9 cellular contexts compared by ENCODE assay signal in the genomic region with DNA sequence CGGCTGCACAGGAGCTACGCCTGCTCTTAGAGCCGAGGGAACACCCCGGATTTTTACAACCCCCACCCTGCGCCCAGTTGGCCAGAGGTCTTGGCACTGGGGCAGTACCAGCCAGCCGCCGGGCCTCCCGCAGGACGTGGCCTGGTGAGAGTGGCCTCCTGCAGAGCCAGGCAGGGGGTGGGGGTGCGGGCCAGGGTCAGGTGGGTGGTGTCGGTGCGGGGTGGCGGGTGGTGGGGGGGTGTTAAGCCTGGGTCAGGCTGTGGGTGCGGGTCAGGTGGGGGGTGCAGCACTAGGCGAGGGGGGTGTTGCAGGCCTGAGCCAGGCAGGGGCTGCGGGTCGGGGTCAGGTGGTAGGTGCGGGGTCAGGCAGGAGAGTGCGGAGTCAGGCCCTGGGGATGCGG. TPM values are rescaled to one million over a fixed set of nuclear protein-coding genes. Genes with fewer than 3 reads are reported as not detected.
A peak's percentile ranks its signal among the peaks of the same experiment; 100 is the strongest.
DNase-seq lines count a peak whose midpoint lies in the region; TF ChIP-seq lines count a peak whose summit lies in the region.
"Had no signal": no experiment of that assay in that cellular context is flagged by ENCODE, and none has a peak within 500 bp of the region (broad histone marks: within the 10 kb centered on the region; RNA-seq: fewer than 3 reads in every experiment).

No MANE protein-coding gene starts in this region.

- CTCF ChIA-PET in activated naive CD4-positive, alpha-beta T cell treated with anti-CD3 and anti-CD28 coated beads for 36 hours (lab: Charles Lee): no interaction called here

- in situ Hi-C loops in KBM-7 (cut with MboI; ENCODE audit: low pct_unique_long_range_greater_than_20kb, low sequenced_read_pairs): no loop called here

- no peak overlapping the region for H2AK5ac ChIP-seq in mesendoderm (ENCODE audit: low read length)

- no peak overlapping the region for H4K8ac ChIP-seq in mesendoderm (ENCODE audit: low read depth, low read length)

- peaks cover 2% of the 10 kb centered on the region for H3K36me3 Mint-ChIP-seq in activated naive CD4-positive, alpha-beta T cell treated with anti-CD3 and anti-CD28 coated beads for 36 hours (ENCODE audit: low read depth)
- H3K36me3 Mint-ChIP-seq in chondrocyte (ENCODE audit: low read depth): peaks cover 11% of the 10 kb centered on the region

- WGBS in mesendoderm (ENCODE audit: extremely low coverage, insufficient coverage, low lambda C conversion rate): no CpG with 5 or more reads among the region's 20 CpGs

- no peaks in the 10 kb centered on the region for H3K27me3 Mint-ChIP-seq in activated naive CD4-positive, alpha-beta T cell treated with anti-CD3 and anti-CD28 coated beads for 36 hours (ENCODE audit: low read depth)
- H3K27me3 Mint-ChIP-seq in chondrocyte (ENCODE audit: low read depth): no peaks in the 10 kb centered on the region

- peak overlapping the region; percentile 71 for H3K4me3 Mint-ChIP-seq in activated naive CD4-positive, alpha-beta T cell treated with anti-CD3 and anti-CD28 coated beads for 36 hours
- H3K4me3 Mint-ChIP-seq in chondrocyte (ENCODE audit: unreplicated experiment): peak overlapping the region; percentile 63

- H3K23ac ChIP-seq in mesendoderm (ENCODE audit: low read length): no peak overlapping the region

- no peak overlapping the region for H3K4me3 ChIP-seq in mesendoderm (ENCODE audit: low read length)
- peak overlapping the region; percentile 90 to 93 for H3K4me3 ChIP-seq in uterus

- H3K56ac ChIP-seq in mesendoderm (ENCODE audit: low read length): peak overlapping the region; percentile 70

- H2BK15ac ChIP-seq in mesendoderm (replicated peaks; ENCODE audit: low read depth): no peak overlapping the region

- no peak overlapping the region for H3K4me2 ChIP-seq in mesendoderm (ENCODE audit: low read length)

- no peak overlapping the region for H3K18ac ChIP-seq in mesendoderm (ENCODE audit: low read length)

- no peaks in the 10 kb centered on the region for H3K36me3 ChIP-seq in mesendoderm (ENCODE audit: control insufficient read depth, insufficient read depth, low read length)
- H3K36me3 ChIP-seq in uterus: no peaks in the 10 kb centered on the region

- H3K4me1 Mint-ChIP-seq in activated naive CD4-positive, alpha-beta T cell treated with anti-CD3 and anti-CD28 coated beads for 36 hours (ENCODE audit: low read depth): peaks cover 10% of the 10 kb centered on the region
- peaks cover 14% of the 10 kb centered on the region for H3K4me1 Mint-ChIP-seq in chondrocyte (ENCODE audit: low read depth)

- H4K5ac ChIP-seq in mesendoderm (ENCODE audit: low read length): no peak overlapping the region

- H2BK120ac ChIP-seq in mesendoderm (ENCODE audit: low read depth, low read length): no peak overlapping the region

- H3K9me3 Mint-ChIP-seq in activated naive CD4-positive, alpha-beta T cell treated with anti-CD3 and anti-CD28 coated beads for 36 hours: no peaks in the 10 kb centered on the region
- H3K9me3 Mint-ChIP-seq in chondrocyte (ENCODE audit: low read depth): no peaks in the 10 kb centered on the region

- H3K4me1 ChIP-seq in mesendoderm (ENCODE audit: control insufficient read depth, low read depth, low read length) (no peaks in the 10 kb centered on the region), uterus (no peaks in the 10 kb centered on the region)

- TF ChIP-seq CTCF in chondrocyte (IDR thresholded peaks at IDR 0.05): no peak
- TF ChIP-seq CTCF in uterus (IDR thresholded peaks at IDR 0.05): no peak

- H3K9me3 ChIP-seq in uterus: no peaks in the 10 kb centered on the region

- H3K27me3 ChIP-seq in mesendoderm (ENCODE audit: insufficient read depth, low read length, poor library complexity) (no peaks in the 10 kb centered on the region), uterus (no peaks in the 10 kb centered on the region)

- H3K27ac ChIP-seq in mesendoderm (ENCODE audit: low read depth, low read length) (no peak overlapping the region), uterus (peak overlapping the region in 1 of 2 donors; percentile 91)

- TF ChIP-seq POLR2A in uterus (IDR thresholded peaks at IDR 0.05): no peak

- peaks cover 2% of the 10 kb centered on the region for H3K79me2 ChIP-seq in mesendoderm (ENCODE audit: control insufficient read depth, insufficient read depth, low read length)

- H3K4ac ChIP-seq in mesendoderm (ENCODE audit: low read depth, low read length): no peak overlapping the region

- H3K27ac Mint-ChIP-seq in activated naive CD4-positive, alpha-beta T cell treated with anti-CD3 and anti-CD28 coated beads for 36 hours: no peak overlapping the region
- peak overlapping the region; percentile 69 for H3K27ac Mint-ChIP-seq in chondrocyte (ENCODE audit: unreplicated experiment)

- DNase-seq in activated naive CD4-positive, alpha-beta T cell treated with anti-CD3 and anti-CD28 coated beads for 36 hours: no peak
- no peak for DNase-seq in activated naive CD4-positive, alpha-beta T cell (lab: John Stamatoyannopoulos, UW)
- DNase-seq in chondrocyte (ENCODE audit: low spot score) (no peak), mesendoderm (no peak), uterus (peak in 1 of 2 donors; percentile 31), KBM-7 (no peak), DMS 273 treated with DMSO at 0.1 percent for 48 hours (lab: John Stamatoyannopoulos, UW) (no peak), NCI-H1436 treated with DMSO at 0.1 percent for 48 hours (lab: John Stamatoyannopoulos, UW) (no peak)

- no peak overlapping the region for H3K9ac ChIP-seq in mesendoderm (ENCODE audit: low read length)

- intact Hi-C loops in activated naive CD4-positive, alpha-beta T cell treated with anti-CD3 and anti-CD28 coated beads for 36 hours (cut with micrococcal nuclease): loop anchor here (5.0 kb wide), 1 partner anchor 45 kb away; no protein-coding TSS in a partner anchor
- intact Hi-C loops in uterus (cut with DNase I; ENCODE audit: low total_unique reads): no loop called here

- peaks cover 1% of the 10 kb centered on the region for H3K79me1 ChIP-seq in mesendoderm (ENCODE audit: low read length)

- no peak overlapping the region for H2BK5ac ChIP-seq in mesendoderm (ENCODE audit: low read length)

RNA-seq across cellular contexts. Expression of a gene that starts 0.6 kb away (rescaled TPM):
- total RNA-seq in activated naive CD4-positive, alpha-beta T cell treated with anti-CD3 and anti-CD28 coated beads for 36 hours: 10 to 100 TPM; 45.8 to 48.7 TPM
- total RNA-seq in chondrocyte (57.6 to 67.8 TPM (median 58.9 TPM) in 3 replicates), uterus (10 to 100 TPM; 28.2 to 48.8 (median 45.1) TPM)
- polyA plus RNA-seq in mesendoderm (2013, experiment 1 of 2): 77.7 TPM
- polyA plus RNA-seq in mesendoderm (2013, experiment 2 of 2): 78.6 TPM

RNA-seq across cellular contexts. Expression of a gene that starts 6.6 kb away (rescaled TPM):
- total RNA-seq in activated naive CD4-positive, alpha-beta T cell treated with anti-CD3 and anti-CD28 coated beads for 36 hours: 1 to 10 TPM; 4.4 to 5.0 TPM
- total RNA-seq in chondrocyte: 5.9 to 7.6 TPM (median 6.3 TPM) in 3 replicates
- 1.4 TPM for polyA plus RNA-seq in mesendoderm (2013, experiment 1 of 2)
- 1.5 TPM for polyA plus RNA-seq in mesendoderm (2013, experiment 2 of 2)
- total RNA-seq in uterus: 1 to 10 TPM; 2.0 to 9.3 (median 6.7) TPM

RNA-seq across cellular contexts. Expression of a gene that starts 14.7 kb away (rescaled TPM):
- 10 to 100 TPM; 29.9 to 34.9 TPM for total RNA-seq in activated naive CD4-positive, alpha-beta T cell treated with anti-CD3 and anti-CD28 coated beads for 36 hours
- 29.9 to 34.4 TPM (median 32.2 TPM) in 3 replicates for total RNA-seq in chondrocyte
- 30.0 TPM for polyA plus RNA-seq in mesendoderm (2013, experiment 1 of 2)
- 31.2 TPM for polyA plus RNA-seq in mesendoderm (2013, experiment 2 of 2)
- 10 to 100 TPM in 1 of 4 donors, 1 to 10 TPM in 2, not detected in 1; 2.6 to 13.8 (median 2.9) TPM for total RNA-seq in uterus

RNA-seq across cellular contexts. Expression of a gene that starts 21.4 kb away (rescaled TPM):
- 10 to 100 TPM; 31.6 to 32.9 TPM for total RNA-seq in activated naive CD4-positive, alpha-beta T cell treated with anti-CD3 and anti-CD28 coated beads for 36 hours
- total RNA-seq in chondrocyte (33.2 to 53.0 TPM (median 36.7 TPM) in 3 replicates), uterus (10 to 100 TPM; 14.6 to 50.1 (median 32.6) TPM)
- polyA plus RNA-seq in mesendoderm (2013, experiment 1 of 2): 53.2 TPM
- polyA plus RNA-seq in mesendoderm (2013, experiment 2 of 2): 52.0 TPM

RNA-seq across cellular contexts. Expression of a gene that starts 25.3 kb away (rescaled TPM):
- total RNA-seq in activated naive CD4-positive, alpha-beta T cell treated with anti-CD3 and anti-CD28 coated beads for 36 hours: not detected
- total RNA-seq in chondrocyte: not detected in 3 replicates
- 0.28 TPM for polyA plus RNA-seq in mesendoderm (2013, experiment 1 of 2)
- polyA plus RNA-seq in mesendoderm (2013, experiment 2 of 2): 0.35 TPM
- not detected for total RNA-seq in uterus
- total RNA-seq: SK-MEL-5 had no signal
